In the genomic region with DNA sequence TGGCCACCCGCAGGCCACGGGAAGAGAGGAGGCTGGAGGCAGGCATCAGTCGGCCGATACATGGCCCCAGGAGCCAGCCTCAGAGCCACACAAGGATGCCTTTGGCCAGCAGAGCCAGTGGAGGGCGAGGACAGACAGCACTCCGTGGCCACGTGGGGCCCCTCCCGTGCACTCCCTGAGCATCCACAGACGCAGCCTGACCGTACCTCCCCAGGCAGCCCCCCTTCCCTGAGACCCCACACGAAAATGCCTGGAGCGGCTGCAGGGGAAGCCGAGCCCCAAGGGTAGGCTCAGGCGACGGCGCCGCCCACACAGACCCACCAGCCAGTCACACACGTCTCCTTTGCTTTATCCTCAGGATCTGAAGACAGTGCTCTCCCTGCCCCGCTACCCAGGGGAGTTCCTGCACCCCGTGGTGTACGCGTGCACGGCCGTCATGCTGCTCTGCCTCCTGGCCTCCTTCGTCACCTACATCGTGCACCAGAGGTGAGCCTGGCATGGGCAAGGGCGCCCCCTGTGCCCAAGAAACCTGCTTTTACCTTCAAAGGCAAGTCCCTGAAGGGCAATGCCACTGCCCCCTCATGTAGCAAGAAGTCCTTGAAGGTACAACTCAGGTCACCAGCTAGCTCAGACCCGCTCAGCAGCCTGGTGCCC, we compare ENCODE assay signal across 22 cellular contexts. TPM values are rescaled to one million over a fixed set of nuclear protein-coding genes. Genes with fewer than 3 reads are reported as not detected.
A peak's percentile ranks its signal among the peaks of the same experiment; 100 is the strongest.
DNase-seq lines count a peak whose midpoint lies in the region; ATAC-seq, FAIRE-seq and TF ChIP-seq lines count a peak whose summit lies in the region.
"Had no signal": no experiment of that assay in that cellular context is flagged by ENCODE, and none has a peak within 500 bp of the region (broad histone marks: within the 10 kb centered on the region; RNA-seq: fewer than 3 reads in every experiment).

No MANE protein-coding gene starts in this region.

- no peak overlapping the region for H2BK120ac ChIP-seq in H1 (replicated peaks; ENCODE audit: low read depth, low read length)

- H4K20me1 ChIP-seq in Karpas-422 (ENCODE audit: insufficient read depth, low read depth, low read length): no peaks in the 10 kb centered on the region
- peaks cover 0 to 3% of the 10 kb centered on the region in 2 experiments for H4K20me1 ChIP-seq in H1 (replicated peaks in 1 of 2; ENCODE audit: control insufficient read depth in 1 of 2, insufficient read depth in 2 of 2, low read length in 2 of 2)

- no peak overlapping the region for H2BK12ac ChIP-seq in H1 (ENCODE audit: low read depth, low read length)

- H3K4me3 ChIP-seq in Karpas-422 (ENCODE audit: low read length): no peak overlapping the region
- no peak overlapping the region for H3K4me3 ChIP-seq in H1 (ENCODE audit: extremely low read depth in 1 of 4, insufficient read depth in 2 of 4, low read depth in 3 of 4, low read length in 4 of 4)
- H3K4me3 ChIP-seq: GM12878, left ventricle myocardium inferior, psoas muscle, SK-N-MC, thoracic aorta had no signal

- H3K36me3 ChIP-seq in Karpas-422 (ENCODE audit: insufficient read depth, low read length) (no peaks in the 10 kb centered on the region), H1 (ENCODE audit: control insufficient read depth in 2 of 4, insufficient read depth in 4 of 4, low read length in 3 of 4) (no peaks in the 10 kb centered on the region)
- H3K36me3 ChIP-seq: left ventricle myocardium inferior, thoracic aorta had no signal

- H3K4ac ChIP-seq in H1 (replicated peaks; ENCODE audit: insufficient read length, low read depth, low read length): no peak overlapping the region

- DNase-seq in ACHN (peak; percentile 35), Karpas-422 (peak; percentile 47), H1 (ENCODE audit: low read depth in 1 of 2, low spot score in 2 of 2) (no peak), LoVo (ENCODE audit: low spot score) (no peak), NCI-H187 (lab: John Stamatoyannopoulos, UW) (no peak)
- DNase-seq: activated CD4-positive, alpha-beta T cell treated with anti-CD3 and anti-CD28 coated beads for 1 hour; effector memory CD4-positive, alpha-beta T cell; glutamatergic neuron; H9; left ventricle myocardium inferior; NCI-H146; psoas muscle; T-helper 9 cell had no signal

- H3K9me3 ChIP-seq in Karpas-422 (ENCODE audit: low read length): no peaks in the 10 kb centered on the region
- no peaks in the 10 kb centered on the region for H3K9me3 ChIP-seq in H1 (ENCODE audit: insufficient read depth in 2 of 2, low read depth in 1 of 2, low read length in 1 of 2)
- H3K9me3 ChIP-seq: left ventricle myocardium inferior, psoas muscle, thoracic aorta had no signal

- peak; percentile 61 to 65 for TF ChIP-seq RAD21 in H1 (IDR thresholded peaks at IDR 0.05 in 1 of 2, conservative IDR thresholded peaks at IDR 0.05 in 1 of 2; ENCODE audit: low read depth in 2 of 2, low read length in 2 of 2)

- H2AFZ ChIP-seq in Karpas-422 (ENCODE audit: low read length) (no peak overlapping the region), H1 (ENCODE audit: low read length) (no peak overlapping the region)

- H3K79me1 ChIP-seq in H1 (ENCODE audit: low read depth, low read length): no peaks in the 10 kb centered on the region

- H2BK5ac ChIP-seq in H1 (ENCODE audit: low read depth, low read length): no peak overlapping the region

- H2BK20ac ChIP-seq in H1 (ENCODE audit: low read length): no peak overlapping the region

- TF ChIP-seq POLR2A in H1 (IDR thresholded peaks at IDR 0.05; ENCODE audit: control extremely low read depth in 1 of 2, low read depth in 2 of 2, low read length in 2 of 2): no peak

- ATAC-seq in activated CD4-positive, CD25-positive, alpha-beta regulatory T cell treated with anti-CD3 and anti-CD28 coated beads, Interleukin-2, amount 50 U/mL, for 24 hours: no peak
- ATAC-seq: GM12878; HepG2; psoas muscle; stimulated activated memory B cell treated with anti-CD40 and anti-IgM and Interleukin-4, amounts not matched to agents 10 μg/mL and 1 μg/mL and 100 μg/mL, for 72 hours had no signal

- TF ChIP-seq CTCF in 22Rv1 (IDR thresholded peaks at IDR 0.05): peak; percentile 23; the same call in 1 of the 2 replicates
- peak in 2 of 3 experiments; percentile 51 to 64; a peak in 3 of 4 replicates for TF ChIP-seq CTCF in H1 (IDR thresholded peaks at IDR 0.05; ENCODE audit: control extremely low read depth in 1 of 3, insufficient read depth in 1 of 3, low read depth in 1 of 3, low read length in 3 of 3)

- H4K5ac ChIP-seq in H1 (ENCODE audit: insufficient read length, low read depth, low read length): no peak overlapping the region

- no peak overlapping the region for H2BK15ac ChIP-seq in H1 (ENCODE audit: low read length)

- no peaks in the 10 kb centered on the region; the same call in 1 of the 2 replicates for H3K23me2 ChIP-seq in H1 (ENCODE audit: low read depth, low read length)

- no peak overlapping the region for H3K14ac ChIP-seq in H1 (ENCODE audit: insufficient read length)

- H3K4me1 ChIP-seq in Karpas-422 (ENCODE audit: low read length) (no peaks in the 10 kb centered on the region), H1 (replicated peaks in 1 of 4; ENCODE audit: control insufficient read depth in 3 of 4, insufficient read depth in 4 of 4, low read length in 3 of 4) (peaks cover 5 to 13% (median 8%) of the 10 kb centered on the region in 4 experiments)
- H3K4me1 ChIP-seq: left ventricle myocardium inferior, psoas muscle had no signal

- H3K9ac ChIP-seq in Karpas-422 (ENCODE audit: low read length): no peak overlapping the region
- no peak overlapping the region for H3K9ac ChIP-seq in H1 (replicated peaks in 1 of 4; ENCODE audit: extremely low read depth in 1 of 4, low read depth in 3 of 4, low read length in 3 of 4)

- no peak overlapping the region for H4K91ac ChIP-seq in H1 (replicated peaks; ENCODE audit: insufficient read length, low read length)

- H4K8ac ChIP-seq in H1 (ENCODE audit: extremely low read depth, insufficient read depth, low read length): peak overlapping the region; percentile 72; the same call in 1 of the 2 replicates

- H3K27me3 ChIP-seq in Karpas-422 (ENCODE audit: low read length) (no peaks in the 10 kb centered on the region), H1 (replicated peaks in 1 of 4; ENCODE audit: control insufficient read depth in 3 of 4, extremely low read depth in 1 of 4, insufficient read depth in 3 of 4, low read length in 3 of 4) (no peaks in the 10 kb centered on the region; a peak in 1 of 7 replicates)

- H3K23ac ChIP-seq in H1 (ENCODE audit: insufficient read length): no peak overlapping the region

- no peak for FAIRE-seq in H1 (lab: Jason Lieb, UNC)
- FAIRE-seq: GM12878, HepG2 had no signal

- POLR2A ChIA-PET in H1 (lab: Charles Lee; ENCODE audit: partially characterized antibody): no interaction called here

- H3K79me2 ChIP-seq in Karpas-422 (ENCODE audit: low read length): no peaks in the 10 kb centered on the region
- H3K79me2 ChIP-seq in H1 (ENCODE audit: control insufficient read depth in 1 of 2, insufficient read depth in 2 of 2, low read length in 2 of 2): no peaks in the 10 kb centered on the region

- CTCF ChIA-PET in H1 (lab: Charles Lee; ENCODE audit: partially characterized antibody): interaction anchor here (0.6 to 2.3 kb wide), 14 partner anchors 8 to 195 kb away, joined by 3 to 9 read pairs (median 4); no protein-coding TSS in a partner anchor

- TF ChIP-seq EP300 in H1 (IDR thresholded peaks at IDR 0.05; ENCODE audit: borderline replicate concordance in 1 of 2, low read depth in 2 of 2, low read length in 2 of 2): no peak

- H3K4me2 ChIP-seq in Karpas-422 (ENCODE audit: low read depth, low read length, poor library complexity, severe bottlenecking) (no peak overlapping the region), H1 (ENCODE audit: insufficient read depth in 1 of 2, low read depth in 2 of 2, low read length in 2 of 2) (no peak overlapping the region)

- H3K18ac ChIP-seq in H1 (ENCODE audit: extremely low read depth, low read length): no peak overlapping the region

- H3K9me2 ChIP-seq in Karpas-422 (replicated peaks; ENCODE audit: insufficient read depth, low read length): no peaks in the 10 kb centered on the region

- WGBS in H1 (ENCODE audit: extremely low coverage in 1 of 2, insufficient coverage in 1 of 2, insufficient read length in 1 of 2, insufficient replicate concordance in 2 of 2, low coverage in 1 of 2, low lambda C conversion rate in 2 of 2, missing lambda C conversion rate in 1 of 2), 2 experiments: 85% methylated on average over 24 of the region's 28 CpGs; no CpG with 5 or more reads in 1 of the 2 experiments

- H2AK5ac ChIP-seq in H1 (ENCODE audit: low read depth, low read length): no peak overlapping the region

- H3K27ac ChIP-seq in 22Rv1 (no peak overlapping the region), Karpas-422 (ENCODE audit: low read length) (no peak overlapping the region), H1 (ENCODE audit: low read depth, low read length) (no peak overlapping the region)
- H3K27ac ChIP-seq: left ventricle myocardium inferior, psoas muscle, SK-N-MC, thoracic aorta had no signal

- in situ Hi-C loops in ACHN (cut with HindIII; ENCODE audit: low pct_ligation_motif_present, low pct_unique_long_range_greater_than_20kb, low sequenced_read_pairs): no loop called here

- no peak overlapping the region for H3K56ac ChIP-seq in H1 (replicated peaks; ENCODE audit: insufficient read length, low read depth, low read length)

TF ChIP-seq in H1, 55 proteins besides CTCF, POLR2A, EP300 and RAD21 (continues in another document):
- TF ChIP-seq MAFK (IDR thresholded peaks at IDR 0.05; ENCODE audit: low read depth, low read length): no peak
- no peak for TF ChIP-seq KDM4A (IDR thresholded peaks at IDR 0.05; ENCODE audit: low read depth, low read length, severe bottlenecking)

RNA-seq across cellular contexts. Expression of gene ADGRA1, which starts 9.0 kb away (rescaled TPM):
- total RNA-seq in Karpas-422 (2014; rRNA removed; shearing (Covaris generic); ENCODE audit: low replicate concordance): not detected in 2 replicates
- total RNA-seq in H1 (2021; fragmentation: NEBNext Ultra II Directional; extraction: Animal tissue kit (Norgen Biotek cat#: 25700)): 0.08 and 0.17 TPM in 2 replicates
- 0.21 and 0.24 TPM in 2 replicates for polyA plus RNA-seq in H1 (2011; rRNA removed)
- 0.18 TPM for polyA plus RNA-seq in H1 (2011; cell fraction: cytosol; rRNA removed)
- 0.19 TPM for polyA plus RNA-seq in H1 (2011; cell fraction: nucleus; rRNA removed)
- polyA plus RNA-seq in H1 (2012, experiment 1 of 2): 0.14 to 0.27 TPM (median 0.23 TPM) in 4 replicates
- 0.13 TPM for polyA plus RNA-seq in H1 (2012, experiment 2 of 2)
- polyA plus RNA-seq in H1 (2013, experiment 1 of 2): 0.06 TPM
- polyA plus RNA-seq in H1 (2013, experiment 2 of 2): 0.09 TPM
- polyA minus RNA-seq in H1 (2011; rRNA and poly(A)+ RNA removed): 0.07 and 0.09 TPM in 2 replicates
- polyA minus RNA-seq in H1 (2011; cell fraction: cytosol; rRNA and poly(A)+ RNA removed): 0.59 TPM
- polyA minus RNA-seq in H1 (2011; cell fraction: nucleus; rRNA and poly(A)+ RNA removed): 0.30 TPM
- total RNA-seq: GM12878, HepG2, left ventricle myocardium inferior, MCF 10A, mononuclear cell, thoracic aorta had no signal
- polyA plus RNA-seq: GM12878, HepG2 had no signal

Comparison
In these comparisons a context has a peak if more than half of its experiments do, and no peak if none do; other contexts are left out.
1. DNase-seq: peak in ACHN (single experiment) and Karpas-422 (single experiment); none in H1 (0 of 2), LoVo (single experiment) and NCI-H187 (0 of 2).